In the genomic region with DNA sequence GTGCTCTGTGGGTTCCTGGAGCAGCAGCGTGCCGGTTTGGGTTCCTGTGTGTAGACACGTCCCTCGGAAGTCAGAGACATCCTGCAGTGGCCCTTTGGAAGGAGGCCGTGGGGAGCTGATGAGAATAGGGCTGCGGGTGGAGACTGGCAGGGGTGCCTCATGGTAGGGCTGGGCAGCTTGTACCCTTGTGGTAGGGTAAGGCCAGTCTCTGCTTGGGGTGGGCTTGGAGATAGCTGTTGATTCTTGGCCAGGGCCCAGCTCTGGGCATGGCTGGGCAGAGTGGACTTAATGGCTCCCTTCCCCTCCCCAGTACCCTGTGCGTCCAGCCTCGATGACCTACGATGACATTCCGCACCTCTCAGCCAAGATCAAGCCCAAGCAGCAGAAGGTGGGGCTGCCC, we compare ENCODE assay signal across 1 cellular context.
TF ChIP-seq lines count a peak whose summit lies in the region.

No MANE protein-coding gene starts in this region.

TF ChIP-seq in K562, 482 proteins besides CTCF, POLR2A, EP300 and RAD21:
- TF ChIP-seq DPF2 (IDR thresholded peaks at IDR 0.05) (no peak), MIER1 (IDR thresholded peaks at IDR 0.05; ENCODE audit: low read depth) (no peak), RBFOX2 (IDR thresholded peaks at IDR 0.05; ENCODE audit: low read depth, low read length) (peak; percentile 40; the same call in 1 of the 2 replicates), ZNF175 (CRISPR knock-in tag; IDR thresholded peaks at IDR 0.05; ENCODE audit: low read depth) (no peak), JUN (IDR thresholded peaks at IDR 0.05; ENCODE audit: borderline replicate concordance, low read depth, low read length) (no peak), JUN (CRISPR knock-in tag; IDR thresholded peaks at IDR 0.05; ENCODE audit: borderline replicate concordance) (no peak), ZFP30 (CRISPR knock-in tag; IDR thresholded peaks at IDR 0.05; ENCODE audit: borderline replicate concordance) (no peak), MBD1 (CRISPR knock-in tag; IDR thresholded peaks at IDR 0.05) (no peak), MCM5 (IDR thresholded peaks at IDR 0.05; ENCODE audit: low read depth) (no peak), ZFX (CRISPR knock-in tag; IDR thresholded peaks at IDR 0.05) (no peak), POLR2G (IDR thresholded peaks at IDR 0.05; ENCODE audit: low read depth, low read length) (peak; percentile 49; the same call in 1 of the 2 replicates)
